Comparison of ENCODE assay signal across 9 cellular contexts in the genomic region with DNA sequence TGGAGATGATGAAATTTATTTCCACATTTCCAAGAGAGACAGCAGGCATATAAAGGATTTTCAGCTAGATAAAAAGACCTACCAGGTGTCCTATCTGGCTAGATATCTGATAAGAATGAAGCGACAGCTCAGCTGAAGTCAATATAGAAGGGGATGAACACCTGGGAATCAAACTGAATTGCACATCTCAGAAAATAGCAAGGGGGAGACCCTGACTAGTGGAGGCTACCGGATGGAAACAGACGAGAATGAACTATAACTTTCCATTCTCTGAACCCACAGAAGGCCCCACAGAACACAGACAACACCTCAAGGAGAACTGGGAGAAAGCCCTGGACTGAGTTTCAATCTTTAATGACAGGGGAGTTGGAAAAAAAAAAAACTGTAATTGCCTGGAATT. TPM values are rescaled to one million over a fixed set of nuclear protein-coding genes. Genes with fewer than 3 reads are reported as not detected.
DNase-seq lines count a peak whose midpoint lies in the region; FAIRE-seq and TF ChIP-seq lines count a peak whose summit lies in the region.
"Had no signal": no experiment of that assay in that cellular context is flagged by ENCODE, and none has a peak within 500 bp of the region (broad histone marks: within the 10 kb centered on the region; RNA-seq: fewer than 3 reads in every experiment).

No MANE protein-coding gene starts in this region.

- POLR2A ChIA-PET in GM10248 (lab: Yijun Ruan, JAX) = interaction anchor here (0.6 to 0.7 kb wide), 2 partner anchors 12 to 84 kb away, joined by 4 to 6 read pairs; no protein-coding TSS in a partner anchor
- POLR2A ChIA-PET in endothelial cell of umbilical vein (lab: Charles Lee) = no interaction called here

- BruUV-seq in endothelial cell of umbilical vein (replicated peaks; lab: Mats Ljungman, UMichigan) = no TSS peak

- no peaks in the 10 kb centered on the region for H4K20me1 ChIP-seq in endothelial cell of umbilical vein (replicated peaks; ENCODE audit: control insufficient read depth, extremely low read depth, insufficient read depth, low read length)

- FAIRE-seq in endothelial cell of umbilical vein (lab: Jason Lieb, UNC) = no peak

- peaks cover 9% of the 10 kb centered on the region for H3K4me1 ChIP-seq in endothelial cell of umbilical vein (ENCODE audit: control insufficient read depth, extremely low read depth, insufficient read depth, low read length)

- H3K27ac ChIP-seq in HL-60 (replicated peaks) (peak overlapping the region; percentile 59), endothelial cell of umbilical vein (ENCODE audit: insufficient read depth, low read depth, low read length) (peak overlapping the region; percentile 18)

- H2AFZ ChIP-seq in endothelial cell of umbilical vein (ENCODE audit: low read depth, low read length) = peak overlapping the region; percentile 54

- dilution Hi-C loops in endothelial cell of umbilical vein (cut with MboI; ENCODE audit: extremely low pct_ligation_motif_present, low sequenced_read_pairs) = no loop called here

- TF ChIP-seq POLR2A in endothelial cell of umbilical vein (IDR thresholded peaks at IDR 0.05; ENCODE audit: low read depth, low read length) = no peak

- H3K36me3 ChIP-seq in endothelial cell of umbilical vein (ENCODE audit: control insufficient read depth in 2 of 2, extremely low read depth in 1 of 2, insufficient read depth in 2 of 2, low read length in 2 of 2) = peaks cover 0 to 2% of the 10 kb centered on the region in 2 experiments

- H3K4me3 ChIP-seq in HL-60 (replicated peaks; ENCODE audit: insufficient read depth, low read length) (peak overlapping the region; percentile 20), endothelial cell of umbilical vein (replicated peaks in 1 of 3; ENCODE audit: insufficient read depth in 1 of 3, low read depth in 1 of 3, low read length in 3 of 3) (no peak overlapping the region)

- H3K9ac ChIP-seq in endothelial cell of umbilical vein (replicated peaks; ENCODE audit: extremely low read depth, insufficient read depth, low read length) = no peak overlapping the region

- TF ChIP-seq CTCF in GM10248 (IDR thresholded peaks at IDR 0.05; ENCODE audit: control extremely low read depth, extremely low read depth, low read depth, missing control alignments) = no peak
- no peak for TF ChIP-seq CTCF in GM20000 (IDR thresholded peaks at IDR 0.05; ENCODE audit: extremely low read depth, missing control alignments)
- no peak for TF ChIP-seq CTCF in HL-60 (IDR thresholded peaks at IDR 0.05; ENCODE audit: insufficient read depth, low read length)
- no peak for TF ChIP-seq CTCF in endothelial cell of umbilical vein (IDR thresholded peaks at IDR 0.05; ENCODE audit: extremely low read depth in 1 of 2, insufficient read depth in 1 of 2, low read depth in 1 of 2, low read length in 2 of 2)

- H3K79me2 ChIP-seq in endothelial cell of umbilical vein (ENCODE audit: control insufficient read depth, insufficient read depth, low read length) = no peaks in the 10 kb centered on the region

- DNase-seq in GM10248 (ENCODE audit: extremely low spot score) (peak; percentile 25), GM20000 (ENCODE audit: low spot score) (peak; percentile 36), HL-60 (ENCODE audit: low read depth in 1 of 2, low spot score in 1 of 2) (no peak), endothelial cell of umbilical vein (ENCODE audit: low read depth, low spot score) (peak; percentile 2), superior temporal gyrus (ENCODE audit: extremely low spot score) (no peak), cerebellum (ENCODE audit: low spot score) (no peak), NOMO-1 treated with dmso at 0.1 percent for 144 hours (lab: John Stamatoyannopoulos, UW; ENCODE audit: unreplicated experiment) (no peak), NCI-H82 (lab: John Stamatoyannopoulos, UW) (no peak)
- DNase-seq: NCI-H1436 treated with DMSO at 0.1 percent for 48 hours had no signal

- H3K9me1 ChIP-seq in endothelial cell of umbilical vein (replicated peaks; ENCODE audit: control insufficient read depth, extremely low read depth, insufficient read depth, low read length) = no peaks in the 10 kb centered on the region

- H3K27me3 ChIP-seq in HL-60 (ENCODE audit: insufficient read depth, poor library complexity, severe bottlenecking) (no peaks in the 10 kb centered on the region), endothelial cell of umbilical vein (ENCODE audit: control insufficient read depth in 2 of 2, insufficient read depth in 2 of 2, low read length in 2 of 2) (no peaks in the 10 kb centered on the region)

- H3K4me2 ChIP-seq in endothelial cell of umbilical vein (ENCODE audit: insufficient read depth, low read length) = peak overlapping the region; percentile 49

- H3K9me3 ChIP-seq in endothelial cell of umbilical vein (replicated peaks; ENCODE audit: control insufficient read depth, insufficient read depth, low read length) = no peaks in the 10 kb centered on the region

- CTCF ChIA-PET in GM10248 (lab: Yijun Ruan, JAX) = interaction anchor here (1.6 to 1.8 kb wide), 2 partner anchors 14 to 22 kb away, joined by 4 to 5 read pairs; no protein-coding TSS in a partner anchor
- CTCF ChIA-PET in endothelial cell of umbilical vein (lab: Charles Lee) = no interaction called here

- intact Hi-C loops in endothelial cell of umbilical vein (cut with micrococcal nuclease) = no loop called here

TF ChIP-seq in endothelial cell of umbilical vein, 7 proteins besides CTCF, POLR2A, EP300 and RAD21:
- TF ChIP-seq, protein P1, sequence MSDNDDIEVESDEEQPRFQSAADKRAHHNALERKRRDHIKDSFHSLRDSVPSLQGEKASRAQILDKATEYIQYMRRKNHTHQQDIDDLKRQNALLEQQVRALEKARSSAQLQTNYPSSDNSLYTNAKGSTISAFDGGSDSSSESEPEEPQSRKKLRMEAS (IDR thresholded peaks at IDR 0.05; ENCODE audit: insufficient read depth, insufficient read length) = no peak
- TF ChIP-seq FOS (IDR thresholded peaks at IDR 0.05; ENCODE audit: borderline replicate concordance, insufficient read depth, low read length) (no peak), JUN (IDR thresholded peaks at IDR 0.05; ENCODE audit: borderline replicate concordance, insufficient read depth, insufficient read length, low read depth) (no peak), EZH2 (IDR thresholded peaks at IDR 0.05; ENCODE audit: borderline replicate concordance, low read depth, low read length, severe bottlenecking) (no peak), POLR2AphosphoS5 (IDR thresholded peaks at IDR 0.05; ENCODE audit: insufficient read depth, low read depth, low read length) (no peak), GATA2 (IDR thresholded peaks at IDR 0.05; ENCODE audit: insufficient read depth, insufficient read length, low read depth, low read length) (no peak), MYC (IDR thresholded peaks at IDR 0.05; ENCODE audit: low read depth, low read length) (no peak)

RNA-seq across cellular contexts. Expression of a gene that starts 51.1 kb away (rescaled TPM):
- 16.9 and 21.5 TPM in 2 replicates for total RNA-seq in endothelial cell of umbilical vein
- polyA plus RNA-seq in endothelial cell of umbilical vein = 4.6 and 5.3 TPM in 2 replicates
- 4.2 and 6.4 TPM in 2 replicates for polyA plus RNA-seq in endothelial cell of umbilical vein (2011; cell fraction: cytosol; rRNA removed)
- 31.5 and 32.2 TPM in 2 replicates for polyA plus RNA-seq in endothelial cell of umbilical vein (2011; cell fraction: nucleus; rRNA removed)
- polyA plus RNA-seq in endothelial cell of umbilical vein (2012) = 8.3 and 9.0 TPM in 2 replicates
- 31.2 and 42.6 TPM in 2 replicates for polyA minus RNA-seq in endothelial cell of umbilical vein
- 42.7 TPM for polyA minus RNA-seq in endothelial cell of umbilical vein (2011; cell fraction: cytosol; rRNA and poly(A)+ RNA removed)
- polyA minus RNA-seq in endothelial cell of umbilical vein (2011; cell fraction: nucleus; rRNA and poly(A)+ RNA removed) = 82.6 and 110 TPM in 2 replicates
- total RNA-seq in cerebellum = 76.8 TPM

Comparison
In these comparisons a context has a peak if more than half of its experiments do, and no peak if none do; other contexts are left out.
1. DNase-seq: peak in GM10248 (single experiment), GM20000 (single experiment) and endothelial cell of umbilical vein (single experiment); none in HL-60 (0 of 2), superior temporal gyrus (single experiment), cerebellum (single experiment), NOMO-1 treated with dmso at 0.1 percent for 144 hours (single experiment) and NCI-H82 (single experiment).